ENCODE assay signal across 1 cellular context in the genomic region with DNA sequence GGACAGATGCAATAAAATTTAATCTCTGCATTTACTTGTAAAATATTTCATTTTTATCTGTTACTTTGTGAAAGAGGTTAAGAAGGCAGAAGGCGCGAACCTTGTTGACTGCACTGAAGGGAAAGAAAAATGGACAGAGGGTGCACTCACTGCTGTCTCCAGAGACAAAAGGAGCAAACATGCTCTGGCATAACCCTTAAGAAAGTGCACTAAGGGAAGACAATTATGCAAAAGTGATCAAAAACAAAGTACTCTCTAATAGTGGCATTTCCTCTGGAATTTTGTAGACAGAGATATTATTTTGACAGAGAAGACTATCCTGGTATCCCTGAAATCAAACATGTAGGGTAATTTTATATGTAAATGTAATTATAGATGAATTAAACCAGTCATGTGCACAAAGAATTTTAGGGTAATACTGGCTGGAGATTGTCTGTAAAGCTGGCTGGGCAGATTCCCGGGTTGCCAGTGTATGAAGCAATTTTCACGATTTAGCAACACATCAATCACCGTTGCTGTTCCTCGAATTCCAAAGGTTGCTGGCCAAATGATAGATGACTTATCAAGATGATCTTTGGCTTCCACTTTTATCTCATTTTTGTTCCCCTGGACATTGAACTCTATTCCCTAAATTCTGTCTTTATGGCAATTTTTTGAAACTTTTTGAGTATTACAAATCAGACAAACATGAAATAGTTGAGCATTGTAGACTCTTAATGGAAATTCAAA.
TF ChIP-seq lines count a peak whose summit lies in the region.

No MANE protein-coding gene starts in this region.

TF ChIP-seq in HepG2, 621 proteins besides CTCF, POLR2A, EP300 and RAD21 (continued from another document and continues in another):
- TF ChIP-seq, protein P1, sequence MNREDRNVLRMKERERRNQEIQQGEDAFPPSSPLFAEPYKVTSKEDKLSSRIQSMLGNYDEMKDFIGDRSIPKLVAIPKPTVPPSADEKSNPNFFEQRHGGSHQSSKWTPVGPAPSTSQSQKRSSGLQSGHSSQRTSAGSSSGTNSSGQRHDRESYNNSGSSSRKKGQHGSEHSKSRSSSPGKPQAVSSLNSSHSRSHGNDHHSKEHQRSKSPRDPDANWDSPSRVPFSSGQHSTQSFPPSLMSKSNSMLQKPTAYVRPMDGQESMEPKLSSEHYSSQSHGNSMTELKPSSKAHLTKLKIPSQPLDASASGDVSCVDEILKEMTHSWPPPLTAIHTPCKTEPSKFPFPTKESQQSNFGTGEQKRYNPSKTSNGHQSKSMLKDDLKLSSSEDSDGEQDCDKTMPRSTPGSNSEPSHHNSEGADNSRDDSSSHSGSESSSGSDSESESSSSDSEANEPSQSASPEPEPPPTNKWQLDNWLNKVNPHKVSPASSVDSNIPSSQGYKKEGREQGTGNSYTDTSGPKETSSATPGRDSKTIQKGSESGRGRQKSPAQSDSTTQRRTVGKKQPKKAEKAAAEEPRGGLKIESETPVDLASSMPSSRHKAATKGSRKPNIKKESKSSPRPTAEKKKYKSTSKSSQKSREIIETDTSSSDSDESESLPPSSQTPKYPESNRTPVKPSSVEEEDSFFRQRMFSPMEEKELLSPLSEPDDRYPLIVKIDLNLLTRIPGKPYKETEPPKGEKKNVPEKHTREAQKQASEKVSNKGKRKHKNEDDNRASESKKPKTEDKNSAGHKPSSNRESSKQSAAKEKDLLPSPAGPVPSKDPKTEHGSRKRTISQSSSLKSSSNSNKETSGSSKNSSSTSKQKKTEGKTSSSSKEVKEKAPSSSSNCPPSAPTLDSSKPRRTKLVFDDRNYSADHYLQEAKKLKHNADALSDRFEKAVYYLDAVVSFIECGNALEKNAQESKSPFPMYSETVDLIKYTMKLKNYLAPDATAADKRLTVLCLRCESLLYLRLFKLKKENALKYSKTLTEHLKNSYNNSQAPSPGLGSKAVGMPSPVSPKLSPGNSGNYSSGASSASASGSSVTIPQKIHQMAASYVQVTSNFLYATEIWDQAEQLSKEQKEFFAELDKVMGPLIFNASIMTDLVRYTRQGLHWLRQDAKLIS (CRISPR knock-in tag; IDR thresholded peaks at IDR 0.05), result no peak
- TF ChIP-seq HOXA7 (CRISPR knock-in tag; IDR thresholded peaks at IDR 0.05) (no peak), U2AF1 (optimal IDR thresholded peaks at IDR 0.05; ENCODE audit: low read depth, low read length) (no peak), KLF13 (CRISPR knock-in tag; IDR thresholded peaks at IDR 0.05) (no peak), ZNF337 (CRISPR knock-in tag; IDR thresholded peaks at IDR 0.05; ENCODE audit: borderline replicate concordance, low read depth) (no peak), NR3C1 (CRISPR knock-in tag; IDR thresholded peaks at IDR 0.05) (no peak), ZNF530 (CRISPR knock-in tag; IDR thresholded peaks at IDR 0.05; ENCODE audit: low read depth) (no peak), TCF7 (IDR thresholded peaks at IDR 0.05; ENCODE audit: low read depth) (peak; percentile 19; the same call in 1 of the 2 replicates), KAT7 (CRISPR knock-in tag; IDR thresholded peaks at IDR 0.05; ENCODE audit: borderline replicate concordance) (no peak), CENPX (CRISPR knock-in tag; IDR thresholded peaks at IDR 0.05) (no peak), RFX3 (CRISPR knock-in tag; IDR thresholded peaks at IDR 0.05) (no peak), SNAI1 (CRISPR knock-in tag; IDR thresholded peaks at IDR 0.05; ENCODE audit: borderline replicate concordance) (no peak), CEBPG (CRISPR knock-in tag; IDR thresholded peaks at IDR 0.05) (peak; percentile 26; the same call in 1 of the 2 replicates), MBNL3 (CRISPR knock-in tag; conservative IDR thresholded peaks at IDR 0.05) (no peak), ZNF143 (CRISPR knock-in tag; IDR thresholded peaks at IDR 0.05) (no peak), NONO (IDR thresholded peaks at IDR 0.05) (no peak), NONO (CRISPR knock-in tag; conservative IDR thresholded peaks at IDR 0.05) (no peak), ZNF660 (CRISPR knock-in tag; IDR thresholded peaks at IDR 0.05; ENCODE audit: borderline replicate concordance, low read depth) (no peak), ZNF44 (CRISPR knock-in tag; IDR thresholded peaks at IDR 0.05) (no peak), RBM22 (optimal IDR thresholded peaks at IDR 0.05; ENCODE audit: low read length) (no peak), SALL1 (CRISPR knock-in tag; IDR thresholded peaks at IDR 0.05) (peak; percentile 24; the same call in 1 of the 2 replicates), ZNF207 (IDR thresholded peaks at IDR 0.05; ENCODE audit: borderline replicate concordance) (no peak), FOXA1 (IDR thresholded peaks at IDR 0.05) (no peak), FOXA1 (CRISPR knock-in tag; IDR thresholded peaks at IDR 0.05) (no peak), ZNF749 (CRISPR knock-in tag; IDR thresholded peaks at IDR 0.05; ENCODE audit: borderline replicate concordance) (no peak)
- TF ChIP-seq, protein P2, sequence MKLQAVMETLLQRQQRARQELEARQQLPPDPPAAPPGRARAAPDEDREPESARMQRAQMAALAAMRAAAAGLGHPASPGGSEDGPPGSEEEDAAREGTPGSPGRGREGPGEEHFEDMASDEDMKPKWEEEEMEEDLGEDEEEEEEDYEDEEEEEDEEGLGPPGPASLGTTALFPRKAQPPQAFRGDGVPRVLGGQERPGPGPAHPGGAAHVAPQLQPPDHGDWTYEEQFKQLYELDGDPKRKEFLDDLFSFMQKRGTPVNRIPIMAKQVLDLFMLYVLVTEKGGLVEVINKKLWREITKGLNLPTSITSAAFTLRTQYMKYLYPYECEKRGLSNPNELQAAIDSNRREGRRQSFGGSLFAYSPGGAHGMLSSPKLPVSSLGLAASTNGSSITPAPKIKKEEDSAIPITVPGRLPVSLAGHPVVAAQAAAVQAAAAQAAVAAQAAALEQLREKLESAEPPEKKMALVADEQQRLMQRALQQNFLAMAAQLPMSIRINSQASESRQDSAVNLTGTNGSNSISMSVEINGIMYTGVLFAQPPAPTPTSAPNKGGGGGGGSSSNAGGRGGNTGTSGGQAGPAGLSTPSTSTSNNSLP (IDR thresholded peaks at IDR 0.05; ENCODE audit: low read depth, low read length), result 0 out of 2 replicates have a peak, but pooled peaks have one; percentile 27
- TF ChIP-seq, protein P3, sequence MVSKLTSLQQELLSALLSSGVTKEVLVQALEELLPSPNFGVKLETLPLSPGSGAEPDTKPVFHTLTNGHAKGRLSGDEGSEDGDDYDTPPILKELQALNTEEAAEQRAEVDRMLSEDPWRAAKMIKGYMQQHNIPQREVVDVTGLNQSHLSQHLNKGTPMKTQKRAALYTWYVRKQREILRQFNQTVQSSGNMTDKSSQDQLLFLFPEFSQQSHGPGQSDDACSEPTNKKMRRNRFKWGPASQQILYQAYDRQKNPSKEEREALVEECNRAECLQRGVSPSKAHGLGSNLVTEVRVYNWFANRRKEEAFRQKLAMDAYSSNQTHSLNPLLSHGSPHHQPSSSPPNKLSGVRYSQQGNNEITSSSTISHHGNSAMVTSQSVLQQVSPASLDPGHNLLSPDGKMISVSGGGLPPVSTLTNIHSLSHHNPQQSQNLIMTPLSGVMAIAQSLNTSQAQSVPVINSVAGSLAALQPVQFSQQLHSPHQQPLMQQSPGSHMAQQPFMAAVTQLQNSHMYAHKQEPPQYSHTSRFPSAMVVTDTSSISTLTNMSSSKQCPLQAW (CRISPR knock-in tag; IDR thresholded peaks at IDR 0.05), result no peak
- TF ChIP-seq, protein P4, sequence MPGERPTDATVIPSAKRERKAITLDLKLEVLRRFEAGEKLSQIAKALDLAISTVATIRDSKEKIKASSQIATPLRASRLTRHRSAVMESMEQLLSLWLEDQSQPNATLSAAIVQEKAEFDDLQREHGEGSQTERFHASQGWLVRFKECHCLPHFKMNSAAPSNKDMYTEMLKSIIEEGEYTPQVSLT (CRISPR knock-in tag; IDR thresholded peaks at IDR 0.05; ENCODE audit: borderline replicate concordance, low read depth), result no peak
- TF ChIP-seq, protein P5, sequence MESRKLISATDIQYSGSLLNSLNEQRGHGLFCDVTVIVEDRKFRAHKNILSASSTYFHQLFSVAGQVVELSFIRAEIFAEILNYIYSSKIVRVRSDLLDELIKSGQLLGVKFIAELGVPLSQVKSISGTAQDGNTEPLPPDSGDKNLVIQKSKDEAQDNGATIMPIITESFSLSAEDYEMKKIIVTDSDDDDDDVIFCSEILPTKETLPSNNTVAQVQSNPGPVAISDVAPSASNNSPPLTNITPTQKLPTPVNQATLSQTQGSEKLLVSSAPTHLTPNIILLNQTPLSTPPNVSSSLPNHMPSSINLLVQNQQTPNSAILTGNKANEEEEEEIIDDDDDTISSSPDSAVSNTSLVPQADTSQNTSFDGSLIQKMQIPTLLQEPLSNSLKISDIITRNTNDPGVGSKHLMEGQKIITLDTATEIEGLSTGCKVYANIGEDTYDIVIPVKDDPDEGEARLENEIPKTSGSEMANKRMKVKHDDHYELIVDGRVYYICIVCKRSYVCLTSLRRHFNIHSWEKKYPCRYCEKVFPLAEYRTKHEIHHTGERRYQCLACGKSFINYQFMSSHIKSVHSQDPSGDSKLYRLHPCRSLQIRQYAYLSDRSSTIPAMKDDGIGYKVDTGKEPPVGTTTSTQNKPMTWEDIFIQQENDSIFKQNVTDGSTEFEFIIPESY (CRISPR knock-in tag; IDR thresholded peaks at IDR 0.05), result no peak
- TF ChIP-seq, protein P6, sequence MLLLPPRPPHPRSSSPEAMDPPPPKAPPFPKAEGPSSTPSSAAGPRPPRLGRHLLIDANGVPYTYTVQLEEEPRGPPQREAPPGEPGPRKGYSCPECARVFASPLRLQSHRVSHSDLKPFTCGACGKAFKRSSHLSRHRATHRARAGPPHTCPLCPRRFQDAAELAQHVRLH (CRISPR knock-in tag; IDR thresholded peaks at IDR 0.05; ENCODE audit: borderline replicate concordance, low read depth), result no peak
- TF ChIP-seq, protein P7, sequence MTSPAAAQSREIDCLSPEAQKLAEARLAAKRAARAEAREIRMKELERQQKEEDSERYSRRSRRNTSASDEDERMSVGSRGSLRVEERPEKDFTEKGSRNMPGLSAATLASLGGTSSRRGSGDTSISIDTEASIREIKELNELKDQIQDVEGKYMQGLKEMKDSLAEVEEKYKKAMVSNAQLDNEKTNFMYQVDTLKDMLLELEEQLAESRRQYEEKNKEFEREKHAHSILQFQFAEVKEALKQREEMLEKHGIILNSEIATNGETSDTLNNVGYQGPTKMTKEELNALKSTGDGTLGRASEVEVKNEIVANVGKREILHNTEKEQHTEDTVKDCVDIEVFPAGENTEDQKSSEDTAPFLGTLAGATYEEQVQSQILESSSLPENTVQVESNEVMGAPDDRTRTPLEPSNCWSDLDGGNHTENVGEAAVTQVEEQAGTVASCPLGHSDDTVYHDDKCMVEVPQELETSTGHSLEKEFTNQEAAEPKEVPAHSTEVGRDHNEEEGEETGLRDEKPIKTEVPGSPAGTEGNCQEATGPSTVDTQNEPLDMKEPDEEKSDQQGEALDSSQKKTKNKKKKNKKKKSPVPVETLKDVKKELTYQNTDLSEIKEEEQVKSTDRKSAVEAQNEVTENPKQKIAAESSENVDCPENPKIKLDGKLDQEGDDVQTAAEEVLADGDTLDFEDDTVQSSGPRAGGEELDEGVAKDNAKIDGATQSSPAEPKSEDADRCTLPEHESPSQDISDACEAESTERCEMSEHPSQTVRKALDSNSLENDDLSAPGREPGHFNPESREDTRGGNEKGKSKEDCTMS (CRISPR knock-in tag; conservative IDR thresholded peaks at IDR 0.05), result no peak
- TF ChIP-seq, protein P8, sequence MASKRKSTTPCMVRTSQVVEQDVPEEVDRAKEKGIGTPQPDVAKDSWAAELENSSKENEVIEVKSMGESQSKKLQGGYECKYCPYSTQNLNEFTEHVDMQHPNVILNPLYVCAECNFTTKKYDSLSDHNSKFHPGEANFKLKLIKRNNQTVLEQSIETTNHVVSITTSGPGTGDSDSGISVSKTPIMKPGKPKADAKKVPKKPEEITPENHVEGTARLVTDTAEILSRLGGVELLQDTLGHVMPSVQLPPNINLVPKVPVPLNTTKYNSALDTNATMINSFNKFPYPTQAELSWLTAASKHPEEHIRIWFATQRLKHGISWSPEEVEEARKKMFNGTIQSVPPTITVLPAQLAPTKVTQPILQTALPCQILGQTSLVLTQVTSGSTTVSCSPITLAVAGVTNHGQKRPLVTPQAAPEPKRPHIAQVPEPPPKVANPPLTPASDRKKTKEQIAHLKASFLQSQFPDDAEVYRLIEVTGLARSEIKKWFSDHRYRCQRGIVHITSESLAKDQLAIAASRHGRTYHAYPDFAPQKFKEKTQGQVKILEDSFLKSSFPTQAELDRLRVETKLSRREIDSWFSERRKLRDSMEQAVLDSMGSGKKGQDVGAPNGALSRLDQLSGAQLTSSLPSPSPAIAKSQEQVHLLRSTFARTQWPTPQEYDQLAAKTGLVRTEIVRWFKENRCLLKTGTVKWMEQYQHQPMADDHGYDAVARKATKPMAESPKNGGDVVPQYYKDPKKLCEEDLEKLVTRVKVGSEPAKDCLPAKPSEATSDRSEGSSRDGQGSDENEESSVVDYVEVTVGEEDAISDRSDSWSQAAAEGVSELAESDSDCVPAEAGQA (IDR thresholded peaks at IDR 0.05; ENCODE audit: low read depth), result no peak
- TF ChIP-seq, protein P8 (CRISPR knock-in tag; IDR thresholded peaks at IDR 0.05; ENCODE audit: borderline replicate concordance), result no peak
- TF ChIP-seq, protein P9, sequence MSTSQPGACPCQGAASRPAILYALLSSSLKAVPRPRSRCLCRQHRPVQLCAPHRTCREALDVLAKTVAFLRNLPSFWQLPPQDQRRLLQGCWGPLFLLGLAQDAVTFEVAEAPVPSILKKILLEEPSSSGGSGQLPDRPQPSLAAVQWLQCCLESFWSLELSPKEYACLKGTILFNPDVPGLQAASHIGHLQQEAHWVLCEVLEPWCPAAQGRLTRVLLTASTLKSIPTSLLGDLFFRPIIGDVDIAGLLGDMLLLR (CRISPR knock-in tag; IDR thresholded peaks at IDR 0.05), result no peak
